In the genomic region with DNA sequence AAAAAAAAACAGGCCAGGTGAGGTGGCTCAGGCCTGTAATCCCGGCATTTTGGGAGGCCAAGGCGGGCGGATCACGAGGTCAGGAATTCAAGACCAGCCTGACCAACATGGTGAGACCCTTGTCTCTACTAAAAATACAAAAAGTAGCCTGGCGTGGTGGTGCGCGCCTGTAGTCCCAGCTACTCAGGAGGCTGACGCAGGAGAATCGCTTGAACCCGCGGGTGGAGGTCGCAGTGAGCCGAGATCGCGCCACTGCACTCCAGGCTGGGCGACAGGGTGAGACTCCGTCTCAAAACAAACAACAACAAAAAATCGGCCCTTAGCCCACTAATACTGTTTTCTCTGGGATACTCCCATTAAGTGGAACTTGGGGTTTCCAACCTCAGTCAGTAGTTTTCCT, we compare ENCODE assay signal across 8 cellular contexts. TPM values are rescaled to one million over a fixed set of nuclear protein-coding genes. Genes with fewer than 3 reads are reported as not detected.
DNase-seq lines count a peak whose midpoint lies in the region; ATAC-seq, FAIRE-seq and TF ChIP-seq lines count a peak whose summit lies in the region.
"Not testable (repeated sequence)": the region's sequence is repeated elsewhere in the genome, so short reads cannot be mapped to it uniquely, and the experiment has no call there.

No MANE protein-coding gene starts in this region.

- H3F3A ChIP-seq in GM23248 (ENCODE audit: insufficient read depth); PC-3 (ENCODE audit: low read length, unreplicated experiment); smooth muscle cell (ENCODE audit: low read depth): not testable (repeated sequence)

- peak overlapping the region; percentile 93 for H3K27ac Mint-ChIP-seq in activated T-cell treated with anti-CD3 and anti-CD28 coated beads, Interleukin-2, amount 50 U/mL, for 72 hours
- H3K27ac Mint-ChIP-seq in naive thymus-derived CD4-positive, alpha-beta T cell: peak overlapping the region in 7 of 9 donors; percentile 38 to 99 (median 95)

- not testable (repeated sequence) for DNase-seq in A549 (ENCODE audit: low read depth in 1 of 2, low spot score in 1 of 2); GM23248; PC-3; activated T-cell treated with anti-CD3 and anti-CD28 coated beads, Interleukin-2, amount 50 U/mL, for 72 hours; choroid plexus epithelial cell (ENCODE audit: low read depth); right atrium auricular region (ENCODE audit: low spot score); naive thymus-derived CD4-positive, alpha-beta T cell; smooth muscle cell (lab: John Stamatoyannopoulos, UW; ENCODE audit: unreplicated experiment)

- H3K27ac ChIP-seq in A549 (peak overlapping the region; percentile 82 to 95; a peak in 3 of 6 replicates), GM23248 (peak overlapping the region; percentile 92), PC-3 (ENCODE audit: low read length) (peak overlapping the region; percentile 13), right atrium auricular region (peak overlapping the region in 1 of 2 donors; percentile 91), smooth muscle cell (ENCODE audit: low read depth) (peak overlapping the region; percentile 91)
- not testable (repeated sequence) for H3K27ac ChIP-seq in naive thymus-derived CD4-positive, alpha-beta T cell (ENCODE audit: low read depth, low read length)

- not testable (repeated sequence) for TF ChIP-seq RAD21 in A549 (conservative IDR thresholded peaks at IDR 0.05 in 1 of 2, IDR thresholded peaks at IDR 0.05 in 1 of 2)

- H3K4me1 Mint-ChIP-seq in activated T-cell treated with anti-CD3 and anti-CD28 coated beads, Interleukin-2, amount 50 U/mL, for 72 hours (ENCODE audit: low read depth): peaks cover 33% of the 10 kb centered on the region
- peaks cover 24 to 69% (median 63%) of the 10 kb centered on the region in 7 donors for H3K4me1 Mint-ChIP-seq in naive thymus-derived CD4-positive, alpha-beta T cell

- 93% methylated on average over 18 of the region's 18 CpGs for WGBS in A549 (ENCODE audit: missing lambda C conversion rate)
- WGBS in GM23248 (ENCODE audit: low coverage in 1 of 2, low lambda C conversion rate in 2 of 2, missing lambda C conversion rate in 2 of 2), 2 experiments: 86% methylated on average over 15 to 18 of the region's 18 CpGs
- WGBS in smooth muscle cell (ENCODE audit: low lambda C conversion rate): 81% methylated on average over 18 of the region's 18 CpGs

- peak overlapping the region; percentile 93 to 99 for H3K4me3 Mint-ChIP-seq in activated T-cell treated with anti-CD3 and anti-CD28 coated beads, Interleukin-2, amount 50 U/mL, for 72 hours
- H3K4me3 Mint-ChIP-seq in naive thymus-derived CD4-positive, alpha-beta T cell: peak overlapping the region; percentile 92 to 99 (median 98)

- not testable (repeated sequence) for ATAC-seq in A549; PC-3; activated T-cell treated with anti-CD3 and anti-CD28 coated beads, Interleukin-2, amount 50 U/mL, for 72 hours (replicated peaks in 1 of 2); naive thymus-derived CD4-positive, alpha-beta T cell

- not testable (repeated sequence) for H3K4me1 ChIP-seq in A549; smooth muscle cell (ENCODE audit: low read depth)
- peaks cover 28% of the 10 kb centered on the region for H3K4me1 ChIP-seq in GM23248 (ENCODE audit: insufficient read depth)
- H3K4me1 ChIP-seq in PC-3 (ENCODE audit: insufficient read depth, low read length): peaks cover 18% of the 10 kb centered on the region
- peaks cover 0 to 16% of the 10 kb centered on the region in 2 donors for H3K4me1 ChIP-seq in right atrium auricular region
- peaks cover 5 to 12% of the 10 kb centered on the region in 2 donors for H3K4me1 ChIP-seq in naive thymus-derived CD4-positive, alpha-beta T cell (ENCODE audit: control insufficient read depth in 2 of 2, insufficient read depth in 2 of 2, low read length in 2 of 2)

- not testable (repeated sequence) for H3K27me3 ChIP-seq in GM23248 (replicated peaks; ENCODE audit: insufficient read depth); PC-3 (ENCODE audit: low read length); right atrium auricular region; naive thymus-derived CD4-positive, alpha-beta T cell (ENCODE audit: control insufficient read depth in 2 of 2, insufficient read depth in 2 of 2, low read length in 2 of 2); smooth muscle cell (ENCODE audit: low read depth)

- in situ Hi-C loops in GM23248 (cut with MboI): loop anchor here (25.0 kb wide), 1 partner anchor 955 kb away; a partner anchor contains a TSS

- H3K4me2 ChIP-seq in A549: peak overlapping the region; percentile 81
- H3K4me2 ChIP-seq in GM23248 (ENCODE audit: unreplicated experiment): peak overlapping the region; percentile 95
- H3K4me2 ChIP-seq in PC-3 (ENCODE audit: low read length): peak overlapping the region; percentile 99
- H3K4me2 ChIP-seq in smooth muscle cell: peak overlapping the region; percentile 98

- not testable (repeated sequence) for FAIRE-seq in A549 (lab: Jason Lieb, UNC)

- not testable (repeated sequence) for H4K20me1 ChIP-seq in GM23248 (ENCODE audit: insufficient read depth); PC-3 (ENCODE audit: low read length)
- H4K20me1 ChIP-seq in smooth muscle cell (ENCODE audit: low read depth): peaks cover 73% of the 10 kb centered on the region

- H3K9ac ChIP-seq in GM23248 (peak overlapping the region; percentile 98), PC-3 (ENCODE audit: low read length) (peak overlapping the region; percentile 81), smooth muscle cell (ENCODE audit: low read depth) (peak overlapping the region; percentile 98)

- not testable (repeated sequence) for BruUV-seq in PC-3 (replicated peaks; lab: Mats Ljungman, UMichigan)

- not testable (repeated sequence) for TF ChIP-seq EP300 in A549 (IDR thresholded peaks at IDR 0.05)

- intact Hi-C loops in PC-3 (cut with micrococcal nuclease): loop anchor here (1.0 to 10.0 kb wide), 3 partner anchors 9 to 947 kb away; a partner anchor contains a TSS
- intact Hi-C loops in naive thymus-derived CD4-positive, alpha-beta T cell (cut with micrococcal nuclease): loop anchor here (2.0 to 10.0 kb wide), 8 partner anchors 17 to 1440 kb away; a partner anchor contains a TSS

- not testable (repeated sequence) for H3K36me3 Mint-ChIP-seq in activated T-cell treated with anti-CD3 and anti-CD28 coated beads, Interleukin-2, amount 50 U/mL, for 72 hours (ENCODE audit: insufficient read depth in 2 of 2)
- peaks cover 0 to 18% (median 5%) of the 10 kb centered on the region in 5 donors for H3K36me3 Mint-ChIP-seq in naive thymus-derived CD4-positive, alpha-beta T cell

- not testable (repeated sequence) for H3K9me3 ChIP-seq in A549; GM23248 (ENCODE audit: low read depth); PC-3 (ENCODE audit: low read length); right atrium auricular region; naive thymus-derived CD4-positive, alpha-beta T cell (ENCODE audit: control insufficient read depth in 2 of 3, low read length in 3 of 3); smooth muscle cell (replicated peaks; ENCODE audit: low read depth)

- TF ChIP-seq POLR2A in A549 (IDR thresholded peaks at IDR 0.05; ENCODE audit: low read length): not testable (repeated sequence)

- H3K4me3 ChIP-seq in A549: peak overlapping the region; percentile 90
- H3K4me3 ChIP-seq in GM23248: peak overlapping the region; percentile 88
- H3K4me3 ChIP-seq in PC-3 (ENCODE audit: low read length): peak overlapping the region; percentile 86
- H3K4me3 ChIP-seq in choroid plexus epithelial cell (ENCODE audit: low read depth, low read length): peak overlapping the region; percentile 90
- H3K4me3 ChIP-seq in right atrium auricular region: peak overlapping the region; percentile 94 to 100
- peak overlapping the region; percentile 93 for H3K4me3 ChIP-seq in naive thymus-derived CD4-positive, alpha-beta T cell (ENCODE audit: low read length)
- peak overlapping the region; percentile 90 for H3K4me3 ChIP-seq in smooth muscle cell

- not testable (repeated sequence) for TF ChIP-seq CTCF in A549 (IDR thresholded peaks at IDR 0.05); PC-3 (conservative IDR thresholded peaks at IDR 0.05; ENCODE audit: low read depth, low read length); choroid plexus epithelial cell (conservative IDR thresholded peaks at IDR 0.05; ENCODE audit: low read depth, low read length); right atrium auricular region (IDR thresholded peaks at IDR 0.05); smooth muscle cell (IDR thresholded peaks at IDR 0.05; ENCODE audit: borderline replicate concordance, insufficient read depth, poor library complexity, severe bottlenecking)

- peaks cover 73% of the 10 kb centered on the region for H3K79me2 ChIP-seq in GM23248 (ENCODE audit: insufficient read depth)
- H3K79me2 ChIP-seq in PC-3 (ENCODE audit: low read length): peaks cover 45% of the 10 kb centered on the region
- peaks cover 63% of the 10 kb centered on the region for H3K79me2 ChIP-seq in smooth muscle cell (ENCODE audit: low read depth)

- not testable (repeated sequence) for H3K9me3 Mint-ChIP-seq in activated T-cell treated with anti-CD3 and anti-CD28 coated beads, Interleukin-2, amount 50 U/mL, for 72 hours; naive thymus-derived CD4-positive, alpha-beta T cell

- not testable (repeated sequence) for H3K9me2 ChIP-seq in GM23248 (ENCODE audit: insufficient read depth); PC-3 (replicated peaks; ENCODE audit: low read length)

- H2AFZ ChIP-seq in GM23248; smooth muscle cell (ENCODE audit: low read depth): not testable (repeated sequence)
- H2AFZ ChIP-seq in PC-3 (ENCODE audit: low read length): peak overlapping the region; percentile 77; the same call in 1 of the 2 replicates

- POLR2A ChIA-PET in A549 (lab: Yijun Ruan, JAX); PC-3 (lab: Charles Lee; ENCODE audit: unreplicated experiment): not testable (repeated sequence)
- POLR2A ChIA-PET in naive thymus-derived CD4-positive, alpha-beta T cell (lab: Charles Lee): interaction anchor here (0.7 kb wide), 1 partner anchor 25 kb away, joined by 3 read pairs; no protein-coding TSS in a partner anchor

- H3K36me3 ChIP-seq in GM23248 (ENCODE audit: low read depth): peaks cover 31% of the 10 kb centered on the region
- not testable (repeated sequence) for H3K36me3 ChIP-seq in PC-3 (ENCODE audit: low read depth, low read length); smooth muscle cell (ENCODE audit: low read depth)
- H3K36me3 ChIP-seq in right atrium auricular region: peaks cover 16% of the 10 kb centered on the region
- H3K36me3 ChIP-seq in naive thymus-derived CD4-positive, alpha-beta T cell (ENCODE audit: control insufficient read depth in 2 of 3, insufficient read depth in 3 of 3, low read length in 3 of 3): peaks cover 0 to 13% (median 0%) of the 10 kb centered on the region in 3 experiments

- CTCF ChIA-PET in A549 (lab: Yijun Ruan, JAX); naive thymus-derived CD4-positive, alpha-beta T cell (lab: Charles Lee): not testable (repeated sequence)
- CTCF ChIA-PET in PC-3 (lab: Charles Lee): interaction anchor here (0.9 kb wide), 1 partner anchor 124 kb away, joined by 3 read pairs; a partner anchor contains a TSS

- H3K27me3 Mint-ChIP-seq in activated T-cell treated with anti-CD3 and anti-CD28 coated beads, Interleukin-2, amount 50 U/mL, for 72 hours (ENCODE audit: low read depth); naive thymus-derived CD4-positive, alpha-beta T cell: not testable (repeated sequence)

RNA-seq across cellular contexts. Expression of a gene that starts 1.1 kb away (rescaled TPM):
- polyA plus RNA-seq in A549 (2011; rRNA removed) (43.3 and 51.7 TPM in 2 replicates), A549 (2017; fragmentation: RNase III; extraction: RNeasy Plus Mini Kit Qiagen cat#74134 plus additional on column Dnase treatment) (37.3 to 42.5 TPM (median 40.2 TPM) in 3 replicates), GM23248 (2016; fragmentation: Nextera tagmentation; extraction: Ambion mirVana) (131 and 132 TPM in 2 replicates), smooth muscle cell (139 and 163 TPM in 2 replicates)
- polyA plus RNA-seq in A549 (2012; cell fraction: cytosol; rRNA removed): 10.3 and 10.4 TPM in 2 replicates
- polyA plus RNA-seq in A549 (2012; cell fraction: nucleus; rRNA removed): 5.5 and 6.1 TPM in 2 replicates
- polyA minus RNA-seq in A549 (2011; rRNA and poly(A)+ RNA removed): 40.8 and 44.0 TPM in 2 replicates
- 74.4 and 89.0 TPM in 2 replicates for total RNA-seq in GM23248 (2014; rRNA removed; shearing (Covaris generic))
- total RNA-seq in PC-3 (2014; rRNA removed) (17.0 and 25.2 TPM in 2 replicates), right atrium auricular region (10 to 100 TPM in 1 of 2 donors, 1 to 10 TPM in 1; 7.3 to 12.7 TPM), smooth muscle cell (173 and 206 TPM in 2 replicates)
- 10 to 100 TPM; 22.4 to 34.1 TPM for total RNA-seq in activated T-cell treated with anti-CD3 and anti-CD28 coated beads, Interleukin-2, amount 50 U/mL, for 72 hours
- 10 to 100 TPM; 22.0 to 37.3 (median 27.6) TPM for total RNA-seq in naive thymus-derived CD4-positive, alpha-beta T cell
- 10 to 100 TPM in 1 of 2 donors, 1 to 10 TPM in 1; 8.2 to 14.2 TPM for polyA plus RNA-seq in naive thymus-derived CD4-positive, alpha-beta T cell

RNA-seq across cellular contexts. Expression of a gene that starts 1.2 kb away (rescaled TPM):
- 4.2 and 4.7 TPM in 2 replicates for polyA plus RNA-seq in A549 (2011; rRNA removed)
- 0.66 and 0.80 TPM in 2 replicates for polyA plus RNA-seq in A549 (2012; cell fraction: cytosol; rRNA removed)
- 0.43 and 0.73 TPM in 2 replicates for polyA plus RNA-seq in A549 (2012; cell fraction: nucleus; rRNA removed)
- polyA plus RNA-seq in A549 (2017; fragmentation: RNase III; extraction: RNeasy Plus Mini Kit Qiagen cat#74134 plus additional on column Dnase treatment): 1.7 to 2.2 TPM (median 1.9 TPM) in 3 replicates
- polyA minus RNA-seq in A549 (2011; rRNA and poly(A)+ RNA removed): 2.4 and 2.5 TPM in 2 replicates
- total RNA-seq in GM23248 (2014; rRNA removed; shearing (Covaris generic)): 4.4 and 6.1 TPM in 2 replicates
- 5.2 and 5.5 TPM in 2 replicates for polyA plus RNA-seq in GM23248 (2016; fragmentation: Nextera tagmentation; extraction: Ambion mirVana)
- total RNA-seq in PC-3 (2014; rRNA removed): 0.63 and 1.3 TPM in 2 replicates
- total RNA-seq in activated T-cell treated with anti-CD3 and anti-CD28 coated beads, Interleukin-2, amount 50 U/mL, for 72 hours: 1 to 10 TPM; 2.8 to 3.4 TPM
- 1 to 10 TPM; 3.7 to 4.0 TPM for total RNA-seq in right atrium auricular region
- total RNA-seq in naive thymus-derived CD4-positive, alpha-beta T cell: 1 to 10 TPM; 1.8 to 6.4 (median 2.7) TPM
- polyA plus RNA-seq in naive thymus-derived CD4-positive, alpha-beta T cell: 1 to 10 TPM; 3.2 to 4.1 TPM
- total RNA-seq in smooth muscle cell: 4.2 and 6.9 TPM in 2 replicates
- polyA plus RNA-seq in smooth muscle cell: 3.6 and 4.6 TPM in 2 replicates
